ENCODE assay signal across 10 cellular contexts in genomic region chr5:88875609-88876234, GRCh38.
DNase-seq lines count a peak whose midpoint lies in the region; ATAC-seq and TF ChIP-seq lines count a peak whose summit lies in the region.
"Had no signal": no experiment of that assay in that cellular context is flagged by ENCODE, and none has a peak within 500 bp of the region (broad histone marks: within the 10 kb centered on the region; RNA-seq: fewer than 3 reads in every experiment).

No MANE protein-coding gene starts in this region.

- ATAC-seq in GM21367 (IDR thresholded peaks at IDR 0.05; ENCODE audit: unreplicated experiment): peak; percentile 45
- ATAC-seq in HG03571 (IDR thresholded peaks at IDR 0.05; ENCODE audit: unreplicated experiment): peak; percentile 42
- ATAC-seq in stimulated activated memory B cell treated with anti-CD40 and anti-IgM and Interleukin-4, amounts not matched to agents 10 μg/mL and 1 μg/mL and 100 μg/mL, for 72 hours: peak; percentile 74
- ATAC-seq in GM18873 (IDR thresholded peaks at IDR 0.05; ENCODE audit: low FRiP score, unreplicated experiment): no peak

- peak overlapping the region; percentile 75 for H3K27ac Mint-ChIP-seq in stimulated activated memory B cell treated with anti-CD40 and anti-IgM and Interleukin-4, amounts not matched to agents 10 μg/mL and 1 μg/mL and 100 μg/mL, for 72 hours

- H3K4me3 ChIP-seq in cardiac fibroblast (replicated peaks in 1 of 2; ENCODE audit: low read depth in 2 of 2, low read length in 2 of 2): no peak overlapping the region

- DNase-seq in cardiac fibroblast (ENCODE audit: low read depth in 2 of 2): peak; percentile 35 to 73
- no peak for DNase-seq in activated CD8-positive, alpha-beta memory T cell treated with anti-CD3 and anti-CD28 coated beads for 24 hours
- no peak for DNase-seq in GM13976 (ENCODE audit: low spot score)
- no peak for DNase-seq in HPDE6-E6E7 (ENCODE audit: extremely low spot score)
- DNase-seq: mesendoderm; stimulated activated CD8-positive, alpha-beta memory T cell treated with anti-CD3 and anti-CD28 coated beads, Interleukin-4, amount 100 ng/mL, for 48 hours had no signal

- H3K27me3 Mint-ChIP-seq in stimulated activated memory B cell treated with anti-CD40 and anti-IgM and Interleukin-4, amounts not matched to agents 10 μg/mL and 1 μg/mL and 100 μg/mL, for 72 hours: no peaks in the 10 kb centered on the region

- no peak for TF ChIP-seq CTCF in cardiac fibroblast (IDR thresholded peaks at IDR 0.05; ENCODE audit: low read depth, low read length)
- no peak for TF ChIP-seq CTCF in GM13976 (IDR thresholded peaks at IDR 0.05; ENCODE audit: borderline replicate concordance, control extremely low read depth, extremely low read depth, insufficient read depth, missing control alignments)

- H3K4me1 Mint-ChIP-seq in stimulated activated memory B cell treated with anti-CD40 and anti-IgM and Interleukin-4, amounts not matched to agents 10 μg/mL and 1 μg/mL and 100 μg/mL, for 72 hours: peaks cover 46% of the 10 kb centered on the region

- H3K9me3 Mint-ChIP-seq in stimulated activated memory B cell treated with anti-CD40 and anti-IgM and Interleukin-4, amounts not matched to agents 10 μg/mL and 1 μg/mL and 100 μg/mL, for 72 hours: no peaks in the 10 kb centered on the region

- H3K4me3 Mint-ChIP-seq in stimulated activated memory B cell treated with anti-CD40 and anti-IgM and Interleukin-4, amounts not matched to agents 10 μg/mL and 1 μg/mL and 100 μg/mL, for 72 hours: peak overlapping the region; percentile 53

- in situ Hi-C loops in GM13976 (cut with MboI; ENCODE audit: low sequenced_read_pairs, unreplicated experiment): loop anchor here (5.0 to 25.0 kb wide), 3 partner anchors 143 to 862 kb away; no protein-coding TSS in a partner anchor

- H3K36me3 Mint-ChIP-seq in stimulated activated memory B cell treated with anti-CD40 and anti-IgM and Interleukin-4, amounts not matched to agents 10 μg/mL and 1 μg/mL and 100 μg/mL, for 72 hours: peaks cover 18% of the 10 kb centered on the region

Comparison
In these comparisons a context has a peak if more than half of its experiments do, and no peak if none do; other contexts are left out.
1. DNase-seq: peak in cardiac fibroblast (2 of 2); none in activated CD8-positive, alpha-beta memory T cell treated with anti-CD3 and anti-CD28 coated beads for 24 hours (single experiment), GM13976 (single experiment) and HPDE6-E6E7 (single experiment).